Comparison of ENCODE assay signal across 10 cellular contexts in genomic region chr6:14441371-14441781, GRCh38.
DNase-seq lines count a peak whose midpoint lies in the region; ATAC-seq and TF ChIP-seq lines count a peak whose summit lies in the region.
"Had no signal": no experiment of that assay in that cellular context is flagged by ENCODE, and none has a peak within 500 bp of the region (broad histone marks: within the 10 kb centered on the region; RNA-seq: fewer than 3 reads in every experiment).

No MANE protein-coding gene starts in this region.

- H3K27ac Mint-ChIP-seq in brain = peak overlapping the region in 4 of 5 experiments; percentile 37 to 85 (median 79)

- no peak for ATAC-seq in GM18511 (IDR thresholded peaks at IDR 0.05; ENCODE audit: unreplicated experiment)
- ATAC-seq: activated T-cell treated with anti-CD3 and anti-CD28 coated beads, Interleukin-2, amount 50 U/mL, for 4 hours had no signal

- H3K9me3 ChIP-seq in AG04450 (ENCODE audit: control insufficient read depth, insufficient read depth, low read length) = no peaks in the 10 kb centered on the region
- H3K9me3 ChIP-seq in mesodermal cell (ENCODE audit: control insufficient read depth, low read length) = no peaks in the 10 kb centered on the region

- CTCF ChIA-PET in AG04450 (lab: Charles Lee) = no interaction called here

- H3K27ac ChIP-seq in AG04450 (ENCODE audit: low read depth, low read length) = peak overlapping the region; percentile 33
- H3K27ac ChIP-seq in mesodermal cell (ENCODE audit: low read depth, low read length, severe bottlenecking) = peak overlapping the region; percentile 23
- H3K27ac ChIP-seq: parathyroid adenoma had no signal

- peaks cover 18% of the 10 kb centered on the region for H3K27me3 Mint-ChIP-seq in brain

- no peak for DNase-seq in AG04450 (ENCODE audit: low read depth, low spot score)
- peak; percentile 95 for DNase-seq in NCI-H146 (lab: John Stamatoyannopoulos, UW)
- no peak for DNase-seq in middle frontal gyrus (ENCODE audit: extremely low spot score, low spot score)
- no peak for DNase-seq in putamen (ENCODE audit: low spot score)
- no peak for DNase-seq in 8988T
- DNase-seq: activated T-cell treated with anti-CD3 and anti-CD28 coated beads, Interleukin-2, amount 50 U/mL, for 4 hours had no signal

- 47 to 50% methylated on average over 3 to 4 of the region's 5 CpGs for WGBS in mesodermal cell (ENCODE audit: insufficient coverage in 2 of 2), 2 experiments

- H3K36me3 Mint-ChIP-seq in brain = no peaks in the 10 kb centered on the region

- TF ChIP-seq CTCF in AG04450 (IDR thresholded peaks at IDR 0.05; ENCODE audit: low read depth, low read length) (no peak), brain (conservative IDR thresholded peaks at IDR 0.05) (no peak)

- no peak overlapping the region for H3K4me3 ChIP-seq in AG04450 (ENCODE audit: low read depth, low read length)
- no peak overlapping the region for H3K4me3 ChIP-seq in mesodermal cell (ENCODE audit: extremely low read depth, insufficient read depth, low read length, poor library complexity, severe bottlenecking)

- H3K4me1 Mint-ChIP-seq in brain = peaks cover 50% of the 10 kb centered on the region

- H3K36me3 ChIP-seq in mesodermal cell (ENCODE audit: control insufficient read depth, insufficient read depth, low read length) = no peaks in the 10 kb centered on the region

- POLR2A ChIA-PET in AG04450 (lab: Yijun Ruan, JAX) = no interaction called here

- peak overlapping the region in 4 of 5 experiments; percentile 13 to 57 (median 55) for H3K4me3 Mint-ChIP-seq in brain
- H3K4me3 Mint-ChIP-seq: activated T-cell treated with anti-CD3 and anti-CD28 coated beads, Interleukin-2, amount 50 U/mL, for 4 hours had no signal

- peaks cover 0 to 9% (median 3%) of the 10 kb centered on the region in 5 experiments for H3K9me3 Mint-ChIP-seq in brain
- H3K9me3 Mint-ChIP-seq: activated T-cell treated with anti-CD3 and anti-CD28 coated beads, Interleukin-2, amount 50 U/mL, for 4 hours had no signal

- H3K27me3 ChIP-seq in AG04450 (ENCODE audit: control insufficient read depth, insufficient read depth, low read length) = no peaks in the 10 kb centered on the region

- peaks cover 9% of the 10 kb centered on the region for H3K4me1 ChIP-seq in mesodermal cell (ENCODE audit: control insufficient read depth, insufficient read depth, low read length, poor library complexity, severe bottlenecking)
- H3K4me1 ChIP-seq: parathyroid adenoma had no signal
